ENCODE assay signal across 11 cellular contexts in the genomic region with DNA sequence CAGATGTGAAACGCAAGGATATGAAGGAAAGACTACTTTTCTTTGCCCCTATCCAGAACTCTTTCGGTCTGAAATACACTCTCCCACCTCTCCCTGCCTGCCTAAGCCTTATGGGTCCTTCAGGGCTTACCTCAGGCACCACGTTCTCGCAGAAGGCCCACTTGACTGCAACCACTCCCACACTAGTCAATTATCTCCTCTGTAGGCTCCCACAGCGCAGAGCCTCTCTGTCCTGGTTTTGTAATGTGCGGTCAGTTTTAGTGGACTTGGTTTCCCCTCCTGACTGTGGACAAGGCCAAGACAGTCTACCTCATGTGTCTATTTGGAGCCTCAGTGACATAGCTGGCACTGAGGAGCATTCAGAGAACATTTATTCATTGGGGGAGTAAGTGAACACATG. TPM values are rescaled to one million over a fixed set of nuclear protein-coding genes. Genes with fewer than 3 reads are reported as not detected.
"Had no signal": no experiment of that assay in that cellular context is flagged by ENCODE, and none has a peak within 500 bp of the region (broad histone marks: within the 10 kb centered on the region; RNA-seq: fewer than 3 reads in every experiment).

No MANE protein-coding gene starts in this region.

- H3K9me3 ChIP-seq: HAP-1 had no signal

- H3K9me3 Mint-ChIP-seq: GM23338 had no signal

- H3K27ac Mint-ChIP-seq: GM23338, HFFc6 had no signal

- FAIRE-seq: H1, H54, HTR-8/SVneo, K562 had no signal

- ATAC-seq: GM23338, HCT116, K562 had no signal

- H3K36me3 ChIP-seq: HAP-1 had no signal

- H3K4me1 ChIP-seq: HAP-1 had no signal

- H3K4me3 Mint-ChIP-seq: GM23338, HFFc6 had no signal

- H3K4me3 ChIP-seq: GM23338, HAP-1, K562 had no signal

- DNase-seq: HFFc6, IMR-90, KG1 had no signal

RNA-seq across cellular contexts. Expression of a gene that starts 11.1 kb away (rescaled TPM):
- total RNA-seq: GM23338, H1, HFFc6, HT-29, IMR-90, K562 had no signal
- polyA plus RNA-seq: GM23338, H1, IMR-90, K562 had no signal

RNA-seq across cellular contexts. Expression of a gene that starts 29.8 kb away (rescaled TPM):
- total RNA-seq: H1, HFFc6, HT-29, IMR-90, K562 had no signal
- polyA plus RNA-seq: GM23338, IMR-90, K562 had no signal

RNA-seq across cellular contexts. Expression of a gene that starts 50.4 kb away (rescaled TPM):
- total RNA-seq: HFFc6, HT-29, IMR-90, K562 had no signal
- polyA plus RNA-seq: IMR-90, K562 had no signal
